26 cellular contexts compared by ENCODE assay signal in the genomic region with DNA sequence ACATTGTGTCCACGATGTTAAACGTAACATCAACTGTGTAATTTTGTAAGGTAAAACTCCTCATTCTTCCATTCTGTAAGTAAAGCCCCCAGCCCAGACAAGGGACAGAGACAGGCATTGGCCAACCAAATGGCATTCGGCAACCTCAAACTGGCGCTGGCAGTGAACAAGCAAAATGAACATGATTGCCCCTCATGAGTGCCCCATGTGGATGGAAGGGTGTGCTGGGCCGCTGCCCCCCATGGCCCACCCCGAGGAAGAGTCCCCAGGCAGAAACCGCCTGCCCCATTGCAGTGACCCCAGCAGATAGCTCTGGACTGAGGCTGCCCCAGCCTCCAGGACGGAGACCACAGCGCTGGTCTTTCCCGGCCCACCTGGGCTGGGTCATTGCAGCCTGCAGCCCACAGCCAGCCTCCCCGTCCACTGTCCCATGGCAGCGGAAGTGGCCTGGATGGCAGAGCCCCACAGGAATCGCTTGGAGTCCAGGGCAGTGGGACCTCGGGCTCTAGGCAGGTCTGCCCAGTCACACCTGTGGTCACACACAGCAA.
A peak's percentile ranks its signal among the peaks of the same experiment; 100 is the strongest.
DNase-seq lines count a peak whose midpoint lies in the region; ATAC-seq and TF ChIP-seq lines count a peak whose summit lies in the region.
"Had no signal": no experiment of that assay in that cellular context is flagged by ENCODE, and none has a peak within 500 bp of the region (broad histone marks: within the 10 kb centered on the region; RNA-seq: fewer than 3 reads in every experiment).

No MANE protein-coding gene starts in this region.

- intact Hi-C loops in left ventricle myocardium inferior (cut with micrococcal nuclease): no loop called here
- intact Hi-C loops in Right ventricle myocardium superior (cut with DNase I): no loop called here
- intact Hi-C loops in aorta (cut with DNase I): no loop called here

- WGBS in aorta, 2 donors: 94 to 96% methylated on average over 14 of the region's 14 CpGs

- DNase-seq in left ventricle myocardium inferior: peak; percentile 9
- DNase-seq in Right ventricle myocardium superior: no peak
- DNase-seq in islet precursor cell: peak; percentile 33
- no peak for DNase-seq in progenitor cell of endocrine pancreas (ENCODE audit: low spot score, unreplicated experiment)
- peak; percentile 28 to 65 for DNase-seq in aorta
- no peak for DNase-seq in NCI-H2029 treated with DMSO at 0.1 percent for 48 hours (lab: John Stamatoyannopoulos, UW)
- DNase-seq in NCI-H2227 treated with DMSO at 0.1 percent for 48 hours (lab: John Stamatoyannopoulos, UW): no peak
- DNase-seq: activated CD4-positive, CD25-positive, alpha-beta regulatory T cell; activated CD8-positive, alpha-beta T cell treated with anti-CD3 and anti-CD28 coated beads for 36 hours; activated gamma-delta T cell treated with Interleukin-2 at 50 U/mL for 16 hours; amniotic stem cell; Caco-2; effector CD4-positive, alpha-beta T cell; erythroblast; GF-D8; mammary epithelial cell; NCI-H1092; NCI-H187 treated with DMSO at 0.1 percent for 48 hours; small intestine; stimulated activated CD4-positive, alpha-beta T cell treated with anti-CD3 and anti-CD28 coated beads, Interleukin-1b, Interleukin-23, amount 100 ng/mL, for 48 hours; stimulated activated CD8-positive, alpha-beta memory T cell treated with anti-CD3 and anti-CD28 coated beads, Interleukin-4, amount 100 ng/mL, for 48 hours; trophoblast cell had no signal

- no peak overlapping the region for H3K27ac ChIP-seq in left ventricle myocardium inferior (replicated peaks)
- H3K27ac ChIP-seq in aorta (ENCODE audit: low read depth in 1 of 2, low read length in 2 of 2): no peak overlapping the region
- H3K27ac ChIP-seq: BLaER1 treated with 17β-estradiol and CSF1 and Interleukin-3, amounts not matched to agents 10 nM and 100 nM had no signal

- H3K27me3 Mint-ChIP-seq in progenitor cell of endocrine pancreas: no peaks in the 10 kb centered on the region
- H3K27me3 Mint-ChIP-seq: activated CD8-positive, alpha-beta T cell treated with anti-CD3 and anti-CD28 coated beads for 36 hours; IgD-negative memory B cell; T-cell had no signal

- no peaks in the 10 kb centered on the region for H3K27me3 ChIP-seq in left ventricle myocardium inferior (ENCODE audit: low read depth)
- H3K27me3 ChIP-seq in aorta (ENCODE audit: control insufficient read depth in 1 of 2, insufficient read depth in 2 of 2, low read length in 1 of 2): no peaks in the 10 kb centered on the region
- H3K27me3 ChIP-seq: BLaER1 treated with 17β-estradiol and CSF1 and Interleukin-3, amounts not matched to agents 10 nM and 100 nM had no signal

- peaks cover 3% of the 10 kb centered on the region for H3K9me3 Mint-ChIP-seq in progenitor cell of endocrine pancreas (ENCODE audit: low read depth)

- H3K9me3 ChIP-seq in left ventricle myocardium inferior (replicated peaks): peaks cover 7% of the 10 kb centered on the region
- H3K9me3 ChIP-seq in aorta (ENCODE audit: control insufficient read depth, low read length): no peaks in the 10 kb centered on the region
- H3K9me3 ChIP-seq: Caco-2 had no signal

- ATAC-seq in Right ventricle myocardium superior (ENCODE audit: poor library complexity): no peak
- no peak for ATAC-seq in aorta (ENCODE audit: low FRiP score)
- no peak for ATAC-seq in HG03521 (IDR thresholded peaks at IDR 0.05; ENCODE audit: unreplicated experiment)
- ATAC-seq: activated CD8-positive, alpha-beta T cell treated with anti-CD3 and anti-CD28 coated beads for 36 hours; T-cell had no signal

- H3K4me1 ChIP-seq in left ventricle myocardium inferior: peaks cover 16% of the 10 kb centered on the region
- no peaks in the 10 kb centered on the region for H3K4me1 ChIP-seq in aorta (ENCODE audit: control insufficient read depth in 1 of 2, insufficient read depth in 2 of 2, low read length in 2 of 2)
- H3K4me1 ChIP-seq: Caco-2 had no signal

- H3K4me3 ChIP-seq in left ventricle myocardium inferior (no peak overlapping the region), aorta (ENCODE audit: low read length in 2 of 2) (no peak overlapping the region)
- H3K4me3 ChIP-seq: BLaER1 treated with 17β-estradiol and CSF1 and Interleukin-3, amounts not matched to agents 10 nM and 100 nM had no signal

- H3K36me3 ChIP-seq in left ventricle myocardium inferior: peaks cover 51% of the 10 kb centered on the region
- H3K36me3 ChIP-seq in aorta (ENCODE audit: control insufficient read depth in 1 of 2, insufficient read depth in 2 of 2, low read length in 1 of 2): peaks cover 0 to 5% of the 10 kb centered on the region in 2 donors

- no peak for TF ChIP-seq CTCF in left ventricle myocardium inferior (IDR thresholded peaks at IDR 0.05; ENCODE audit: borderline replicate concordance)
- TF ChIP-seq CTCF in progenitor cell of endocrine pancreas (IDR thresholded peaks at IDR 0.05; ENCODE audit: unreplicated experiment): no peak

- H3K36me3 Mint-ChIP-seq in progenitor cell of endocrine pancreas (ENCODE audit: insufficient read depth): peaks cover 24% of the 10 kb centered on the region

- H3K4me1 Mint-ChIP-seq in progenitor cell of endocrine pancreas (ENCODE audit: low read depth): peaks cover 14% of the 10 kb centered on the region
- H3K4me1 Mint-ChIP-seq: IgD-negative memory B cell, T-cell had no signal

- H3K4me3 Mint-ChIP-seq in progenitor cell of endocrine pancreas (ENCODE audit: low read depth): no peak overlapping the region
- H3K4me3 Mint-ChIP-seq: activated CD8-positive, alpha-beta T cell treated with anti-CD3 and anti-CD28 coated beads for 36 hours; IgD-negative memory B cell; T-cell had no signal

- peak overlapping the region; percentile 52 for H3K27ac Mint-ChIP-seq in progenitor cell of endocrine pancreas
- H3K27ac Mint-ChIP-seq: activated CD8-positive, alpha-beta T cell treated with anti-CD3 and anti-CD28 coated beads for 36 hours; IgD-negative memory B cell; T-cell had no signal

Comparison
In these comparisons a context has a peak if more than half of its experiments do, and no peak if none do; other contexts are left out.
1. DNase-seq: peak in left ventricle myocardium inferior (single experiment), islet precursor cell (single experiment) and aorta (2 of 2); none in Right ventricle myocardium superior (single experiment), progenitor cell of endocrine pancreas (single experiment), NCI-H2029 treated with DMSO at 0.1 percent for 48 hours (single experiment) and NCI-H2227 treated with DMSO at 0.1 percent for 48 hours (single experiment).